In the genomic region with DNA sequence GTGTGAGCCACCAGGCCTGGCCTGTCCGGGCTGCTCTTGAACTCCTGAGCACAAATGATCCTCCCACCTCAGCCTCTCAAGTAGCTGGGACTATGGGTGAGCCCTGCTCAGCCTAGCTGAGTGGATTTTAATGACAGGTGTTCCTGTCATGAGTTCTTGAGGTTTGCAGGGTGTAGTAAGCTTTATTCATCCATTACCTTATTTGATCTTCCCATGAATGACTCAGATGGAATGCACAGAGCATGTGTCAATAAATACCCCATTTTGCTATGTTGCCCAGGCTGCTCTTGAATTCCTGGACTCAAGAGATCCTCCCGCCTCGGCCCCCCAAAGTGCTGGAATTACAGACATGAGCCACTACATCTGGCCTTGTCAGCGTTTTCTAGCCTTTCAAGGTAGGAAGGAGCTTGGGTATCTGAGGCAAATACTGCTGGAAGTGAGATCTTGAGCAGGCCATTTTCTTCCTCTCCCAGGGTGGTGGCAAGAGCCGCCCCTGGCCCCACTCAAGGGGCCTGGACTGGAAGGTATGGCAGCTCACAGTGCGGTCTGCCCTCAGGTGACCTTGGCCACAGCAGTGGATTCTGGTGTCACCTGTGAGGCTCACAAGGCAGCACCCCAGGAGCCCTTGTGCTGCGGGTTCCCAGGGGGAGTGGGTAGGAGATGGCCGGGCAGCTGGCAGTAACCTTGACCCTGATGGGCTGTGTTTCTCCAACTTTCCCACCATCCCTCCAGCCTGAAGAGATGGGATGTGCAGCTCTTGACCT, we compare ENCODE assay signal across 10 cellular contexts. TPM values are rescaled to one million over a fixed set of nuclear protein-coding genes. Genes with fewer than 3 reads are reported as not detected.
DNase-seq lines count a peak whose midpoint lies in the region; TF ChIP-seq lines count a peak whose summit lies in the region.
"Had no signal": no experiment of that assay in that cellular context is flagged by ENCODE, and none has a peak within 500 bp of the region (broad histone marks: within the 10 kb centered on the region; RNA-seq: fewer than 3 reads in every experiment).

No MANE protein-coding gene starts in this region.

- H3K9me3 ChIP-seq in SJSA1 (replicated peaks) = no peaks in the 10 kb centered on the region
- no peaks in the 10 kb centered on the region for H3K9me3 ChIP-seq in H9 (ENCODE audit: control insufficient read depth, low read depth, low read length)
- no peaks in the 10 kb centered on the region for H3K9me3 ChIP-seq in tibial artery
- H3K9me3 ChIP-seq: transverse colon had no signal

- H4K5ac ChIP-seq in H9 (ENCODE audit: insufficient read length, low read depth, low read length) = no peak overlapping the region

- no peak overlapping the region for H3K9ac ChIP-seq in H9 (ENCODE audit: extremely low read depth, insufficient read length, low read length)

- no peak overlapping the region for H3K4ac ChIP-seq in H9 (ENCODE audit: low read depth, low read length)

- H3K27me3 ChIP-seq in SJSA1 (replicated peaks) = no peaks in the 10 kb centered on the region
- H3K27me3 ChIP-seq in H9 (ENCODE audit: insufficient read depth, low read length) = no peaks in the 10 kb centered on the region
- peaks cover 0 to 26% of the 10 kb centered on the region in 2 donors for H3K27me3 ChIP-seq in tibial artery

- H3K36me3 ChIP-seq in SJSA1 (no peaks in the 10 kb centered on the region), tibial artery (no peaks in the 10 kb centered on the region)
- H3K36me3 ChIP-seq: transverse colon had no signal

- H4K20me1 ChIP-seq in H9 (ENCODE audit: control insufficient read depth, insufficient read depth, insufficient read length) = no peaks in the 10 kb centered on the region

- H2BK15ac ChIP-seq in H9 (ENCODE audit: low read depth, low read length) = no peak overlapping the region

- no peak overlapping the region for H3K56ac ChIP-seq in H9 (ENCODE audit: insufficient read length, low read depth, low read length)

- H3K4me3 ChIP-seq in SJSA1 (no peak overlapping the region), fibroblast of mammary gland (ENCODE audit: control insufficient read depth, low read depth, low read length) (no peak overlapping the region), tibial artery (no peak overlapping the region)
- H3K4me3 ChIP-seq: transverse colon had no signal

- H2BK12ac ChIP-seq in H9 (ENCODE audit: insufficient read length, low read depth, low read length) = no peak overlapping the region

- H3K36me3 Mint-ChIP-seq in H9 (ENCODE audit: insufficient read depth in 1 of 3, low read depth in 3 of 3) = no peaks in the 10 kb centered on the region; a peak in 1 of 7 replicates

- peak; percentile 47 for DNase-seq in A172 (ENCODE audit: low spot score)
- peak; percentile 86 for DNase-seq in DMS53 treated with DMSO at 0.1 percent for 48 hours (lab: John Stamatoyannopoulos, UW; ENCODE audit: unreplicated experiment)
- peak; percentile 30 to 64 for DNase-seq in SJSA1 (ENCODE audit: low read depth in 1 of 2, low spot score in 2 of 2)
- peak; percentile 38 for DNase-seq in fibroblast of mammary gland (ENCODE audit: low read depth)
- no peak for DNase-seq in COLO829 (ENCODE audit: low spot score)
- no peak for DNase-seq in H9
- DNase-seq in SHP77 treated with DMSO at 0.1 percent for 48 hours (lab: John Stamatoyannopoulos, UW) = no peak
- no peak for DNase-seq in tibial artery
- DNase-seq: nephron progenitor cell, transverse colon had no signal

- TF ChIP-seq CTCF in fibroblast of mammary gland (conservative IDR thresholded peaks at IDR 0.05; ENCODE audit: control insufficient read depth, insufficient read depth, low read depth, low read length) (no peak), H9 (conservative IDR thresholded peaks at IDR 0.05) (no peak), tibial artery (IDR thresholded peaks at IDR 0.05) (no peak)

- no peaks in the 10 kb centered on the region for H3K79me2 ChIP-seq in H9 (ENCODE audit: insufficient read depth, low read length)

- H4K8ac ChIP-seq in H9 (replicated peaks; ENCODE audit: insufficient read length, low read depth, low read length) = no peak overlapping the region

- H3K4me1 ChIP-seq in SJSA1 (replicated peaks) = peaks cover 10% of the 10 kb centered on the region
- no peaks in the 10 kb centered on the region for H3K4me1 ChIP-seq in H9 (ENCODE audit: insufficient read depth, low read length)
- no peaks in the 10 kb centered on the region for H3K4me1 ChIP-seq in tibial artery
- H3K4me1 ChIP-seq: transverse colon had no signal

- WGBS in H9 (ENCODE audit: extremely low coverage, insufficient read length, low lambda C conversion rate) = no CpG with 5 or more reads among the region's 8 CpGs

- H3K18ac ChIP-seq in H9 (ENCODE audit: insufficient read length, low read depth, low read length) = no peak overlapping the region

- no peak overlapping the region for H2BK5ac ChIP-seq in H9 (ENCODE audit: insufficient read length, low read length)

- H3K4me3 Mint-ChIP-seq in H9 = no peak overlapping the region
- H3K4me3 Mint-ChIP-seq: nephron progenitor cell had no signal

- H3K23me2 ChIP-seq in H9 (ENCODE audit: insufficient read length, low read depth, low read length, poor library complexity, severe bottlenecking) = no peaks in the 10 kb centered on the region

- H2AFZ ChIP-seq in H9 (ENCODE audit: low read length) = no peak overlapping the region

- intact Hi-C loops in tibial artery (cut with DNase I; ENCODE audit: low total_unique reads) = no loop called here

- no peaks in the 10 kb centered on the region for H3K79me1 ChIP-seq in H9 (ENCODE audit: insufficient read depth, low read depth, low read length, poor library complexity, severe bottlenecking)

- H3K27me3 Mint-ChIP-seq in H9 (ENCODE audit: low read depth) = 0 out of 2 replicates have a peak, but pooled peaks cover 3% of the 10 kb centered on the region

- H3K9me3 Mint-ChIP-seq in H9 = no peaks in the 10 kb centered on the region
- H3K9me3 Mint-ChIP-seq: nephron progenitor cell had no signal

- no peak overlapping the region for H2BK20ac ChIP-seq in H9 (ENCODE audit: low read depth, low read length, poor library complexity, severe bottlenecking)

- H3K4me1 Mint-ChIP-seq in H9 = peaks cover 0 to 3% of the 10 kb centered on the region in 2 experiments; a peak in 1 of 4 replicates
- H3K4me1 Mint-ChIP-seq: nephron progenitor cell had no signal

- H3T11ph ChIP-seq in H9 (ENCODE audit: low read length) = no peak overlapping the region

- H2BK120ac ChIP-seq in H9 (ENCODE audit: low read depth, low read length, poor library complexity, severe bottlenecking) = no peak overlapping the region

- 0 out of 7 replicates have a peak overlapping the region, but pooled peaks of 1 of the 3 experiments have one; percentile 8 for H3K27ac Mint-ChIP-seq in H9
- H3K27ac Mint-ChIP-seq: nephron progenitor cell had no signal

- no peak overlapping the region for H4K91ac ChIP-seq in H9 (ENCODE audit: insufficient read length, low read depth, low read length)

- no peak overlapping the region for H3K27ac ChIP-seq in SJSA1
- H3K27ac ChIP-seq in H9 (ENCODE audit: insufficient read length, low read depth, low read length) = no peak overlapping the region
- no peak overlapping the region for H3K27ac ChIP-seq in tibial artery
- H3K27ac ChIP-seq: transverse colon had no signal

- no peak overlapping the region for H2AK5ac ChIP-seq in H9 (ENCODE audit: insufficient read length, low read length)

- no peak overlapping the region for H3K14ac ChIP-seq in H9 (ENCODE audit: insufficient read depth, low read length)

- no peak overlapping the region for H3K4me2 ChIP-seq in H9 (ENCODE audit: insufficient read depth, insufficient read length, low read length)

- H3K23ac ChIP-seq in H9 (ENCODE audit: insufficient read length, low read depth, low read length) = no peak overlapping the region

RNA-seq across cellular contexts. Expression of gene PIK3CD, which starts 20.0 kb away (rescaled TPM):
- total RNA-seq in A172 (2014; rRNA removed; shearing (Covaris generic)) = 4.3 and 5.6 TPM in 2 replicates
- total RNA-seq in SJSA1 (2014; rRNA removed; shearing (Covaris generic)) = 9.0 and 15.7 TPM in 2 replicates
- 10.0 and 10.6 TPM in 2 replicates for total RNA-seq in H9 (2021)

Comparison
In these comparisons a context has a peak if more than half of its experiments do, and no peak if none do; other contexts are left out.
1. DNase-seq: peak in A172 (single experiment), DMS53 treated with DMSO at 0.1 percent for 48 hours (single experiment), SJSA1 (2 of 2) and fibroblast of mammary gland (single experiment); none in COLO829 (single experiment), H9 (single experiment), SHP77 treated with DMSO at 0.1 percent for 48 hours (single experiment) and tibial artery (0 of 2).